2 cellular contexts compared by ENCODE assay signal in the genomic region with DNA sequence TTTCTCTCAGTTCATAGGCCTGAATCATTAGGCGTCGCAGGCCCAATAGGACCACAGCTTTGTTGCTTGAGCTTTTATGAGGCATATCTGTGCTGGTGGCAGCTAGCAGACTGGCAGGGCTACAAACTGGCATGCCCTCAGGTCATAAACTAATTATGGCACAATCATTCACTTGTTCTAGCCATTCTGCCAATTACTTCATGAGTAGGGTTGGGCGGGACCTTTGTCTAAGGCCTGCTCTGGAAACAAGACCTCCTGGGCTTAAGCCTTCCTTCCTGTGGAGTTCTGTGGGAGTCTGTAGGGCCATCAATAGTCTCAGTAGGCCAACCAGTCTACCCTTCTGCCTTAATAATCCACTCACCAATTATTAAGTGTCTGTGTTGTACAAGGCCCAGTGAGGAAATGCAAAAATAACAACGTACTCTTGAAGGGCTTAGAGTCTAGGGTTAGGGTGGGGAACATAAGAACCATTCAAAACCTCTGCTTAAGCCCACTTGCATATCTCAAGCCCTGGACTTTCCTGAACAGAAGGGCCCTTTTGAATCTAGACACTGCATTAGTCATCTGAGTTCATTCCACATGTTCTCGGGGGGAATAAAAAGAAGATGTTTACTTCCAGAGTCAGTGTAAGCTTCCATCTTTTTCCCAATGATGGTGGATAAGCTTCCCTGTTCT.
TF ChIP-seq lines count a peak whose summit lies in the region.

No MANE protein-coding gene starts in this region.

TF ChIP-seq in endothelial cell of umbilical vein, 7 proteins besides CTCF, POLR2A, EP300 and RAD21:
- TF ChIP-seq FOS (IDR thresholded peaks at IDR 0.05; ENCODE audit: borderline replicate concordance, insufficient read depth, low read length) (no peak), GATA2 (IDR thresholded peaks at IDR 0.05; ENCODE audit: insufficient read depth, insufficient read length, low read depth, low read length) (no peak), JUN (IDR thresholded peaks at IDR 0.05; ENCODE audit: borderline replicate concordance, insufficient read depth, insufficient read length, low read depth) (no peak), EZH2 (IDR thresholded peaks at IDR 0.05; ENCODE audit: borderline replicate concordance, low read depth, low read length, severe bottlenecking) (no peak), MYC (IDR thresholded peaks at IDR 0.05; ENCODE audit: low read depth, low read length) (no peak), POLR2AphosphoS5 (IDR thresholded peaks at IDR 0.05; ENCODE audit: insufficient read depth, low read depth, low read length) (no peak)
- TF ChIP-seq, protein P1, sequence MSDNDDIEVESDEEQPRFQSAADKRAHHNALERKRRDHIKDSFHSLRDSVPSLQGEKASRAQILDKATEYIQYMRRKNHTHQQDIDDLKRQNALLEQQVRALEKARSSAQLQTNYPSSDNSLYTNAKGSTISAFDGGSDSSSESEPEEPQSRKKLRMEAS (IDR thresholded peaks at IDR 0.05; ENCODE audit: insufficient read depth, insufficient read length), result no peak

TF ChIP-seq in WTC11, 78 proteins besides CTCF, POLR2A, EP300 and RAD21:
- TF ChIP-seq SMAD4 (CRISPR knock-in tag; IDR thresholded peaks at IDR 0.05), result no peak
- no peak for TF ChIP-seq NFATC4 (CRISPR knock-in tag; IDR thresholded peaks at IDR 0.05)
- TF ChIP-seq PREB (CRISPR knock-in tag; IDR thresholded peaks at IDR 0.05; ENCODE audit: borderline replicate concordance), result no peak
- no peak for TF ChIP-seq ZNF138 (CRISPR knock-in tag; conservative IDR thresholded peaks at IDR 0.05)
- no peak for TF ChIP-seq GTF2I (CRISPR knock-in tag; conservative IDR thresholded peaks at IDR 0.05)
- no peak for TF ChIP-seq NR1H2 (CRISPR knock-in tag; IDR thresholded peaks at IDR 0.05)
- TF ChIP-seq OVOL2 (CRISPR knock-in tag; IDR thresholded peaks at IDR 0.05; ENCODE audit: borderline replicate concordance), result no peak
- TF ChIP-seq RELA (CRISPR knock-in tag; IDR thresholded peaks at IDR 0.05; ENCODE audit: borderline replicate concordance), result no peak
- no peak for TF ChIP-seq NFE2L1 (CRISPR knock-in tag; IDR thresholded peaks at IDR 0.05)
- no peak for TF ChIP-seq NR3C1 (CRISPR knock-in tag; conservative IDR thresholded peaks at IDR 0.05; ENCODE audit: low read depth)
- no peak for TF ChIP-seq ZNF219 (CRISPR knock-in tag; IDR thresholded peaks at IDR 0.05; ENCODE audit: borderline replicate concordance)
- TF ChIP-seq, protein P2, sequence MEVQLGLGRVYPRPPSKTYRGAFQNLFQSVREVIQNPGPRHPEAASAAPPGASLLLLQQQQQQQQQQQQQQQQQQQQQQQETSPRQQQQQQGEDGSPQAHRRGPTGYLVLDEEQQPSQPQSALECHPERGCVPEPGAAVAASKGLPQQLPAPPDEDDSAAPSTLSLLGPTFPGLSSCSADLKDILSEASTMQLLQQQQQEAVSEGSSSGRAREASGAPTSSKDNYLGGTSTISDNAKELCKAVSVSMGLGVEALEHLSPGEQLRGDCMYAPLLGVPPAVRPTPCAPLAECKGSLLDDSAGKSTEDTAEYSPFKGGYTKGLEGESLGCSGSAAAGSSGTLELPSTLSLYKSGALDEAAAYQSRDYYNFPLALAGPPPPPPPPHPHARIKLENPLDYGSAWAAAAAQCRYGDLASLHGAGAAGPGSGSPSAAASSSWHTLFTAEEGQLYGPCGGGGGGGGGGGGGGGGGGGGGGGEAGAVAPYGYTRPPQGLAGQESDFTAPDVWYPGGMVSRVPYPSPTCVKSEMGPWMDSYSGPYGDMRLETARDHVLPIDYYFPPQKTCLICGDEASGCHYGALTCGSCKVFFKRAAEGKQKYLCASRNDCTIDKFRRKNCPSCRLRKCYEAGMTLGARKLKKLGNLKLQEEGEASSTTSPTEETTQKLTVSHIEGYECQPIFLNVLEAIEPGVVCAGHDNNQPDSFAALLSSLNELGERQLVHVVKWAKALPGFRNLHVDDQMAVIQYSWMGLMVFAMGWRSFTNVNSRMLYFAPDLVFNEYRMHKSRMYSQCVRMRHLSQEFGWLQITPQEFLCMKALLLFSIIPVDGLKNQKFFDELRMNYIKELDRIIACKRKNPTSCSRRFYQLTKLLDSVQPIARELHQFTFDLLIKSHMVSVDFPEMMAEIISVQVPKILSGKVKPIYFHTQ (CRISPR knock-in tag; IDR thresholded peaks at IDR 0.05), result no peak
- TF ChIP-seq CREB1 (CRISPR knock-in tag; IDR thresholded peaks at IDR 0.05), result no peak
- TF ChIP-seq, protein P3, sequence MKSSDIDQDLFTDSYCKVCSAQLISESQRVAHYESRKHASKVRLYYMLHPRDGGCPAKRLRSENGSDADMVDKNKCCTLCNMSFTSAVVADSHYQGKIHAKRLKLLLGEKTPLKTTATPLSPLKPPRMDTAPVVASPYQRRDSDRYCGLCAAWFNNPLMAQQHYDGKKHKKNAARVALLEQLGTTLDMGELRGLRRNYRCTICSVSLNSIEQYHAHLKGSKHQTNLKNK (CRISPR knock-in tag; IDR thresholded peaks at IDR 0.05), result no peak
- no peak for TF ChIP-seq MYBL2 (CRISPR knock-in tag; IDR thresholded peaks at IDR 0.05)
- TF ChIP-seq ZNF396 (CRISPR knock-in tag; IDR thresholded peaks at IDR 0.05; ENCODE audit: borderline replicate concordance), result no peak
- TF ChIP-seq, protein P4, sequence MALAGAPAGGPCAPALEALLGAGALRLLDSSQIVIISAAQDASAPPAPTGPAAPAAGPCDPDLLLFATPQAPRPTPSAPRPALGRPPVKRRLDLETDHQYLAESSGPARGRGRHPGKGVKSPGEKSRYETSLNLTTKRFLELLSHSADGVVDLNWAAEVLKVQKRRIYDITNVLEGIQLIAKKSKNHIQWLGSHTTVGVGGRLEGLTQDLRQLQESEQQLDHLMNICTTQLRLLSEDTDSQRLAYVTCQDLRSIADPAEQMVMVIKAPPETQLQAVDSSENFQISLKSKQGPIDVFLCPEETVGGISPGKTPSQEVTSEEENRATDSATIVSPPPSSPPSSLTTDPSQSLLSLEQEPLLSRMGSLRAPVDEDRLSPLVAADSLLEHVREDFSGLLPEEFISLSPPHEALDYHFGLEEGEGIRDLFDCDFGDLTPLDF (CRISPR knock-in tag; IDR thresholded peaks at IDR 0.05), result no peak
